ENCODE assay signal across 8 cellular contexts in genomic region chr19:55674841-55675660, GRCh38. TPM values are rescaled to one million over a fixed set of nuclear protein-coding genes. Genes with fewer than 3 reads are reported as not detected.
DNase-seq lines count a peak whose midpoint lies in the region; ATAC-seq, FAIRE-seq and TF ChIP-seq lines count a peak whose summit lies in the region.

Gene EPN1 (plus strand): TSS chr19:55675226. CDS start chr19:55678628, 3,402 bp downstream.

- no peaks in the 10 kb centered on the region for H3K27me3 ChIP-seq in pancreas
- H3K27me3 ChIP-seq in thyroid gland = no peaks in the 10 kb centered on the region

- H3K36me3 ChIP-seq in pancreas = peaks cover 0 to 20% (median 11%) of the 10 kb centered on the region in 3 donors
- peaks cover 27 to 30% of the 10 kb centered on the region in 2 donors for H3K36me3 ChIP-seq in thyroid gland

- H3K4me1 ChIP-seq in pancreas (peaks cover 24 to 41% (median 25%) of the 10 kb centered on the region in 3 donors), thyroid gland (peaks cover 21 to 25% of the 10 kb centered on the region in 2 donors)

- peak in 1 of 2 donors; percentile 46 for TF ChIP-seq POLR2A in thyroid gland (IDR thresholded peaks at IDR 0.05)

- ATAC-seq in HG02763 (IDR thresholded peaks at IDR 0.05; ENCODE audit: unreplicated experiment) = peak; percentile 75
- peak; percentile 92 for ATAC-seq in Right ventricle myocardium superior (ENCODE audit: poor library complexity)
- peak; percentile 85 to 92 (median 88) for ATAC-seq in pancreas

- intact Hi-C loops in Right ventricle myocardium superior (cut with DNase I) = no loop called here
- intact Hi-C loops in pancreas (cut with DNase I) = no loop called here
- intact Hi-C loops in thyroid gland (cut with DNase I) = no loop called here

- H3K9me3 ChIP-seq in pancreas (no peaks in the 10 kb centered on the region), thyroid gland (no peaks in the 10 kb centered on the region)

- DNase-seq in GM12864 (ENCODE audit: low read depth) (peak; percentile 89), NCI-H1417 treated with DMSO at 0.1 percent for 48 hours (lab: John Stamatoyannopoulos, UW) (peak; percentile 54), SW 1271 (lab: John Stamatoyannopoulos, UW) (peak; percentile 78 to 86), Right ventricle myocardium superior (peak; percentile 98), pancreas (peak; percentile 96 to 98 (median 96)), thyroid gland (peak; percentile 98)
- peak; percentile 96 for DNase-seq in activated naive CD8-positive, alpha-beta T cell treated with anti-CD3 and anti-CD28 coated beads, Interleukin-2, amount 50 U/mL, for 16 hours (ENCODE audit: low read depth, low spot score)

- FAIRE-seq in pancreas (lab: Jason Lieb, UNC) = no peak

- TF ChIP-seq CTCF in GM12864 (IDR thresholded peaks at IDR 0.05; ENCODE audit: low read depth, low read length, missing control alignments) = no peak
- no peak for TF ChIP-seq CTCF in pancreas (IDR thresholded peaks at IDR 0.05)
- TF ChIP-seq CTCF in thyroid gland (IDR thresholded peaks at IDR 0.05) = no peak

- WGBS in pancreas, 2 donors = 0 to 1% methylated on average over 62 to 101 of the region's 101 CpGs
- WGBS in thyroid gland, 2 donors = 0 to 1% methylated on average over 5 to 15 of the region's 101 CpGs

- peak within 1 kb of the TSS; percentile 75 for H3K4me3 ChIP-seq in GM12864 (ENCODE audit: low read depth, low read length)
- H3K4me3 ChIP-seq in pancreas = peak within 1 kb of the TSS; percentile 74 to 98 (median 84)
- peak within 1 kb of the TSS; percentile 57 to 94 (median 89) for H3K4me3 ChIP-seq in thyroid gland (replicated peaks in 1 of 3)

- H3K27ac ChIP-seq in pancreas (peak within 1 kb of the TSS; percentile 67 to 88 (median 84)), thyroid gland (peak within 1 kb of the TSS; percentile 60 to 71 (median 65))

RNA-seq across cellular contexts. Expression of gene EPN1, which starts in this region (rescaled TPM):
- total RNA-seq in Right ventricle myocardium superior (223 TPM), pancreas (100 to 1,000 TPM in 1 of 6 donors, 10 to 100 TPM in 5; 64.9 to 102 (median 84.6) TPM), thyroid gland (100 to 1,000 TPM in 1 of 4 donors, 10 to 100 TPM in 3; 34.8 to 102 (median 72.2) TPM)
- polyA plus RNA-seq in pancreas = 10 to 100 TPM; 38.4 to 76.8 TPM

Comparison
In these comparisons a context has a peak if more than half of its experiments do, and no peak if none do; other contexts are left out.
1. Peak in every context shown above with its lines: DNase-seq, ATAC-seq, H3K4me3 ChIP-seq and H3K27ac ChIP-seq.